ENCODE assay signal across 18 cellular contexts in the genomic region with DNA sequence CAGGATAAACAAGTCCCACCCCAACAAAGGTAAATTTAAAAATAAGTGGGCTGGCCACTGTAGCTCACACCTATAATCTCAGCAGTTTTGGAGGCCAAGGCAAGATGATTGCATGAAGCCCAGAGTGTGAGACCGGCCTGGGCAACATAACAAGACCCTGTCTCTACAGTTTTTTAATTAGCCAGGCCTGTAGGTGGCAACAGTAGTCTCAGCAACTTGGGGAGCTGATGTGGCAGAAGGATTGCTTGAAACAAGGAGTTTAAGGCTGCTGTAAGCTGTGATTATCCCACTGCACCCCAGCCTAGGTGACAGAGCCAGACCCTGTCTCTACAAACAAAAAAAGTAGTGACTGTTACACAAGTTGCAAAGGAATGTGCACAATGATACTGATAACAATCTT.
DNase-seq lines count a peak whose midpoint lies in the region; ATAC-seq, FAIRE-seq and TF ChIP-seq lines count a peak whose summit lies in the region.
"Had no signal": no experiment of that assay in that cellular context is flagged by ENCODE, and none has a peak within 500 bp of the region (broad histone marks: within the 10 kb centered on the region; RNA-seq: fewer than 3 reads in every experiment).

No MANE protein-coding gene starts in this region.

- H3K4me3 Mint-ChIP-seq in H9 (no peak overlapping the region), astrocyte (ENCODE audit: unreplicated experiment) (no peak overlapping the region)
- H3K4me3 Mint-ChIP-seq: CD4-positive, CD25-positive, alpha-beta regulatory T cell; HFFc6 had no signal

- no peak overlapping the region for H4K5ac ChIP-seq in H9 (ENCODE audit: insufficient read length, low read depth, low read length)

- H3K4me2 ChIP-seq in DND-41 (ENCODE audit: insufficient read depth, low read length) (no peak overlapping the region), H9 (ENCODE audit: insufficient read depth, insufficient read length, low read length) (no peak overlapping the region), astrocyte (ENCODE audit: low read length) (no peak overlapping the region)
- H3K4me2 ChIP-seq: BLaER1 treated with 17β-estradiol and CSF1 and Interleukin-3, amounts not matched to agents 10 nM and 100 nM had no signal

- ATAC-seq in DND-41 (ENCODE audit: insufficient read depth, low read depth) (no peak; the same call in 2 of the 3 replicates), left cardiac atrium (no peak)
- ATAC-seq: HepG2 had no signal

- no peak overlapping the region for H2BK15ac ChIP-seq in H9 (ENCODE audit: low read depth, low read length)

- H3K18ac ChIP-seq in H9 (ENCODE audit: insufficient read length, low read depth, low read length): no peak overlapping the region

- DNase-seq in DND-41 (peak; percentile 6), H9 (peak; percentile 35), astrocyte (ENCODE audit: low read depth) (no peak), epithelial cell of proximal tubule (ENCODE audit: low read depth) (no peak), amygdala (lab: John Stamatoyannopoulos, UW) (no peak), NCI-H1436 treated with DMSO at 0.1 percent for 48 hours (lab: John Stamatoyannopoulos, UW) (no peak), urothelium cell line (ENCODE audit: low spot score) (no peak), left cardiac atrium (no peak)
- DNase-seq: ACHN; CD4-positive, CD25-positive, alpha-beta regulatory T cell; GM23248; HCEC 1CT; HFFc6 had no signal

- no peaks in the 10 kb centered on the region for H3K27me3 Mint-ChIP-seq in H9 (ENCODE audit: low read depth)
- H3K27me3 Mint-ChIP-seq in astrocyte (ENCODE audit: low read depth, unreplicated experiment): no peaks in the 10 kb centered on the region
- H3K27me3 Mint-ChIP-seq: CD4-positive, CD25-positive, alpha-beta regulatory T cell had no signal

- no peak overlapping the region for H2BK120ac ChIP-seq in H9 (ENCODE audit: low read depth, low read length, poor library complexity, severe bottlenecking)

- no peak overlapping the region for H2BK5ac ChIP-seq in H9 (ENCODE audit: insufficient read length, low read length)

- no peak overlapping the region for H2AK5ac ChIP-seq in H9 (ENCODE audit: insufficient read length, low read length)

- no peak overlapping the region for H3T11ph ChIP-seq in H9 (ENCODE audit: low read length)

- no peak overlapping the region for H3K23ac ChIP-seq in H9 (ENCODE audit: insufficient read length, low read depth, low read length)

- no peaks in the 10 kb centered on the region for H3K27me3 ChIP-seq in DND-41 (ENCODE audit: insufficient read depth, low read length, poor library complexity)
- H3K27me3 ChIP-seq in H9 (ENCODE audit: insufficient read depth, low read length): no peaks in the 10 kb centered on the region
- H3K27me3 ChIP-seq in astrocyte (ENCODE audit: insufficient read depth, low read length): no peaks in the 10 kb centered on the region

- H3K23me2 ChIP-seq in H9 (ENCODE audit: insufficient read length, low read depth, low read length, poor library complexity, severe bottlenecking): no peaks in the 10 kb centered on the region

- no peak overlapping the region for H3K4me3 ChIP-seq in DND-41 (ENCODE audit: low read depth in 1 of 2, low read length in 2 of 2)
- H3K4me3 ChIP-seq in astrocyte (ENCODE audit: insufficient read depth, low read depth, low read length): no peak overlapping the region
- no peak overlapping the region for H3K4me3 ChIP-seq in epithelial cell of proximal tubule (ENCODE audit: low read depth, low read length)
- H3K4me3 ChIP-seq: BLaER1 treated with 17β-estradiol and CSF1 and Interleukin-3, amounts not matched to agents 10 nM and 100 nM; GM12878; GM23248 had no signal

- no peak overlapping the region for H3K56ac ChIP-seq in H9 (ENCODE audit: insufficient read length, low read depth, low read length)

- no CpG with 5 or more reads among the region's 1 CpG for WGBS in H9 (ENCODE audit: extremely low coverage, insufficient read length, low lambda C conversion rate)

- peaks cover 4% of the 10 kb centered on the region; the same call in 1 of the 2 replicates for H3K36me3 ChIP-seq in DND-41 (ENCODE audit: insufficient read depth, low read length)
- no peaks in the 10 kb centered on the region for H3K36me3 ChIP-seq in astrocyte (ENCODE audit: insufficient read depth, low read length)

- no peak overlapping the region for H3K4ac ChIP-seq in H9 (ENCODE audit: low read depth, low read length)

- no peak overlapping the region for H3K27ac ChIP-seq in DND-41 (ENCODE audit: low read length)
- H3K27ac ChIP-seq in H9 (ENCODE audit: insufficient read length, low read depth, low read length): no peak overlapping the region
- H3K27ac ChIP-seq in astrocyte (ENCODE audit: low read depth, low read length): no peak overlapping the region
- H3K27ac ChIP-seq: BLaER1 treated with 17β-estradiol and CSF1 and Interleukin-3, amounts not matched to agents 10 nM and 100 nM; GM23248 had no signal

- H2BK12ac ChIP-seq in H9 (ENCODE audit: insufficient read length, low read depth, low read length): no peak overlapping the region

- no peak overlapping the region for H2BK20ac ChIP-seq in H9 (ENCODE audit: low read depth, low read length, poor library complexity, severe bottlenecking)

- no peaks in the 10 kb centered on the region for H3K9me3 ChIP-seq in DND-41 (ENCODE audit: insufficient read depth, low read length, severe bottlenecking)
- no peaks in the 10 kb centered on the region for H3K9me3 ChIP-seq in H9 (ENCODE audit: control insufficient read depth, low read depth, low read length)
- no peaks in the 10 kb centered on the region for H3K9me3 ChIP-seq in astrocyte (ENCODE audit: insufficient read depth, low read depth, low read length)

- intact Hi-C loops in left cardiac atrium (cut with DNase I): no loop called here

- H2AFZ ChIP-seq in DND-41 (ENCODE audit: low read depth, low read length): no peak overlapping the region
- H2AFZ ChIP-seq in H9 (ENCODE audit: low read length): no peak overlapping the region
- no peak overlapping the region for H2AFZ ChIP-seq in astrocyte (ENCODE audit: low read depth, low read length)
- H2AFZ ChIP-seq: GM23248 had no signal

- H3K79me2 ChIP-seq in DND-41 (ENCODE audit: insufficient read depth, low read length): no peaks in the 10 kb centered on the region
- H3K79me2 ChIP-seq in H9 (ENCODE audit: insufficient read depth, low read length): no peaks in the 10 kb centered on the region
- H3K79me2 ChIP-seq in astrocyte (ENCODE audit: insufficient read depth, low read length): no peaks in the 10 kb centered on the region

- H3K9me3 Mint-ChIP-seq in H9 (peaks cover 78 to 80% of the 10 kb centered on the region in 2 experiments), astrocyte (ENCODE audit: unreplicated experiment) (no peaks in the 10 kb centered on the region)
- H3K9me3 Mint-ChIP-seq: HFFc6 had no signal

- no peak overlapping the region for H3K9ac ChIP-seq in DND-41 (ENCODE audit: low read depth, low read length)
- no peak overlapping the region for H3K9ac ChIP-seq in H9 (ENCODE audit: extremely low read depth, insufficient read length, low read length)
- no peak overlapping the region for H3K9ac ChIP-seq in astrocyte (ENCODE audit: low read length)
- H3K9ac ChIP-seq: BLaER1 treated with 17β-estradiol and CSF1 and Interleukin-3, amounts not matched to agents 10 nM and 100 nM; GM23248 had no signal

- H4K20me1 ChIP-seq in DND-41 (ENCODE audit: insufficient read depth, low read length): no peaks in the 10 kb centered on the region
- H4K20me1 ChIP-seq in H9 (ENCODE audit: control insufficient read depth, insufficient read depth, insufficient read length): no peaks in the 10 kb centered on the region
- no peaks in the 10 kb centered on the region for H4K20me1 ChIP-seq in astrocyte (ENCODE audit: insufficient read depth, low read length)
- H4K20me1 ChIP-seq: BLaER1 treated with 17β-estradiol and CSF1 and Interleukin-3, amounts not matched to agents 10 nM and 100 nM had no signal

- no peak overlapping the region for H3K14ac ChIP-seq in H9 (ENCODE audit: insufficient read depth, low read length)

- H3K27ac Mint-ChIP-seq in H9 (no peak overlapping the region; a peak in 1 of 7 replicates), astrocyte (ENCODE audit: unreplicated experiment) (no peak overlapping the region)
- H3K27ac Mint-ChIP-seq: CD4-positive, CD25-positive, alpha-beta regulatory T cell; HFFc6 had no signal

- TF ChIP-seq CTCF in DND-41 (IDR thresholded peaks at IDR 0.05; ENCODE audit: borderline replicate concordance, extremely low read depth, low read length, poor library complexity, severe bottlenecking): peak; percentile 3
- no peak; the same call in 2 of the 3 replicates for TF ChIP-seq CTCF in H9 (conservative IDR thresholded peaks at IDR 0.05)
- no peak for TF ChIP-seq CTCF in astrocyte (IDR thresholded peaks at IDR 0.05; ENCODE audit: insufficient read depth, low read depth, low read length)
- TF ChIP-seq CTCF in epithelial cell of proximal tubule (conservative IDR thresholded peaks at IDR 0.05; ENCODE audit: low read depth, low read length): peak; percentile 9

- no peak overlapping the region for H4K8ac ChIP-seq in H9 (replicated peaks; ENCODE audit: insufficient read length, low read depth, low read length)

- H3K4me1 Mint-ChIP-seq in H9 (peaks cover 0 to 4% of the 10 kb centered on the region in 2 experiments; a peak in 1 of 4 replicates), astrocyte (ENCODE audit: low read depth, unreplicated experiment) (no peaks in the 10 kb centered on the region)
- H3K4me1 Mint-ChIP-seq: CD4-positive, CD25-positive, alpha-beta regulatory T cell had no signal

- H3K36me3 Mint-ChIP-seq in H9 (ENCODE audit: insufficient read depth in 1 of 3, low read depth in 3 of 3) (peaks cover 7 to 23% (median 18%) of the 10 kb centered on the region in 3 experiments; a peak in 6 of 7 replicates), astrocyte (ENCODE audit: low read depth, unreplicated experiment) (no peaks in the 10 kb centered on the region)

- H3K4me1 ChIP-seq in DND-41 (ENCODE audit: insufficient read depth, low read length) (peaks cover 7% of the 10 kb centered on the region; the same call in 1 of the 2 replicates), H9 (ENCODE audit: insufficient read depth, low read length) (no peaks in the 10 kb centered on the region), astrocyte (ENCODE audit: insufficient read depth, low read length) (no peaks in the 10 kb centered on the region)
- H3K4me1 ChIP-seq: BLaER1 treated with 17β-estradiol and CSF1 and Interleukin-3, amounts not matched to agents 10 nM and 100 nM had no signal

- no peak overlapping the region for H4K91ac ChIP-seq in H9 (ENCODE audit: insufficient read length, low read depth, low read length)

- FAIRE-seq in astrocyte (lab: Jason Lieb, UNC) (peak; percentile 5), urothelium cell line (lab: Jason Lieb, UNC) (no peak)
- FAIRE-seq: GM12878, GM18507, HepG2, HTR-8/SVneo had no signal

- H3K79me1 ChIP-seq in H9 (ENCODE audit: insufficient read depth, low read depth, low read length, poor library complexity, severe bottlenecking): no peaks in the 10 kb centered on the region

Comparison
In these comparisons a context has a peak if more than half of its experiments do, and no peak if none do; other contexts are left out.
1. DNase-seq: peak in DND-41 (single experiment) and H9 (single experiment); none in astrocyte (single experiment), epithelial cell of proximal tubule (single experiment), amygdala (0 of 56), NCI-H1436 treated with DMSO at 0.1 percent for 48 hours (single experiment), urothelium cell line (single experiment) and left cardiac atrium (single experiment).
2. CTCF ChIP-seq: peak in DND-41 (single experiment) and epithelial cell of proximal tubule (single experiment); none in H9 (single experiment) and astrocyte (single experiment).